Comparison of ENCODE assay signal across 9 cellular contexts in the genomic region with DNA sequence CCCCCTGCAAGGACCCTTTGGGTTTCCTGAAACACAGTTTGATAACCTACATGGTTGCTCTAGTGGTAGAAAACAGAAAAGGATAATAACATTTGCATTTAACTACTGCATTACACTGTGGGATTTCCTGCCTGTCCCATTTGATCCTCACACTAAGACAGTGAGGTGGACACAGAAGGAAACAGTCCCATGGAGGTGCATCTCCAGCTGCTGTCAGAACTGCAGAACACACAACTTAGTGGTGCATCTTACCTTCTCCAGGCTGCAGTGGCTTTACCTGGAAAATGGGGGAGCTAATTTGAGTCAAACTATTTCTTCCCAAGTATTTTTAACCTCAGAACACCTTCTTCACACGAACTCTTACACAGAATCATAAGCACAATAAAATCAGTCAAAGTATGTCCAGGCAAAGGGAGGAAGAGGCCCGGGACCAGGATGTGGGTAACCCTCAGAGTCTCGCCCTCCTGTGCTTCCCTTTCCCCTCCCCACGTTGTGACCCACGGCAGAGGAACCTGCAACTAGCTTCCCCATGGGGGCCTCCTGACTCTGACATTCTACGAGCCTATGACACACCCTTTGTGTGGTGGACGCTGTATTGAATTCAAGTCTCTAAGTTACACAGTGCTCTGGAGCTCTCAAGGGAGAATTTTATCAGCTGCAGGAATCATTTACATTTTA. TPM values are rescaled to one million over a fixed set of nuclear protein-coding genes. Genes with fewer than 3 reads are reported as not detected.
DNase-seq lines count a peak whose midpoint lies in the region; ATAC-seq and TF ChIP-seq lines count a peak whose summit lies in the region.
"Had no signal": no experiment of that assay in that cellular context is flagged by ENCODE, and none has a peak within 500 bp of the region (broad histone marks: within the 10 kb centered on the region; RNA-seq: fewer than 3 reads in every experiment).

No MANE protein-coding gene starts in this region.

- TF ChIP-seq POLR2A in spleen (IDR thresholded peaks at IDR 0.05), result no peak

- intact Hi-C loops in spleen (cut with DNase I; ENCODE audit: low total_unique reads), result no loop called here

- H3K27ac ChIP-seq in spleen (no peak overlapping the region), hepatocyte (no peak overlapping the region)
- H3K27ac ChIP-seq: A549 had no signal

- peak; percentile 20 for DNase-seq in activated CD4-positive, alpha-beta T cell treated with anti-CD3 and anti-CD28 coated beads for 48 hours
- no peak for DNase-seq in activated CD4-positive, alpha-beta T cell treated with anti-CD3 and anti-CD28 coated beads for 1 hour
- DNase-seq in SKM-1 treated with dmso at 0.1 percent for 144 hours (lab: John Stamatoyannopoulos, UW; ENCODE audit: unreplicated experiment) (peak; percentile 95), spleen (peak; percentile 83), DMS79 treated with DMSO at 0.1 percent for 48 hours (lab: John Stamatoyannopoulos, UW) (no peak), DMS153 treated with DMSO at 0.1 percent for 48 hours (lab: John Stamatoyannopoulos, UW; ENCODE audit: unreplicated experiment) (no peak), hepatocyte (ENCODE audit: low spot score) (no peak)

- no peak overlapping the region for H2AFZ ChIP-seq in hepatocyte

- H3K27me3 ChIP-seq in spleen (replicated peaks in 1 of 7) (no peaks in the 10 kb centered on the region), hepatocyte (no peaks in the 10 kb centered on the region)

- peaks cover 9 to 23% (median 13%) of the 10 kb centered on the region in 6 donors for H3K4me1 ChIP-seq in spleen
- H3K4me1 ChIP-seq in hepatocyte (ENCODE audit: insufficient read depth), result no peaks in the 10 kb centered on the region

- 12 to 22% (median 16%) methylated on average over 7 of the region's 7 CpGs for WGBS in spleen, 5 donors
- 71% methylated on average over 7 of the region's 7 CpGs for WGBS in hepatocyte (ENCODE audit: low lambda C conversion rate, missing lambda C conversion rate)

- H3K4me2 ChIP-seq in hepatocyte, result no peak overlapping the region
- H3K4me2 ChIP-seq: A549 had no signal

- TF ChIP-seq CTCF in spleen (IDR thresholded peaks at IDR 0.05 in 8 of 11, conservative IDR thresholded peaks at IDR 0.05 in 3 of 11) (no peak), hepatocyte (IDR thresholded peaks at IDR 0.05; ENCODE audit: poor library complexity) (no peak)

- H3K9me2 ChIP-seq in hepatocyte (replicated peaks; ENCODE audit: insufficient read depth), result no peaks in the 10 kb centered on the region

- peak; percentile 74 for ATAC-seq in HG02852 (IDR thresholded peaks at IDR 0.05; ENCODE audit: unreplicated experiment)
- ATAC-seq: A549 had no signal

- peaks cover 0 to 35% (median 5%) of the 10 kb centered on the region in 6 donors for H3K36me3 ChIP-seq in spleen
- no peaks in the 10 kb centered on the region for H3K36me3 ChIP-seq in hepatocyte (replicated peaks; ENCODE audit: insufficient read depth, low read depth)

- peaks cover 0 to 3% (median 0%) of the 10 kb centered on the region in 8 donors for H3K9me3 ChIP-seq in spleen
- no peaks in the 10 kb centered on the region for H3K9me3 ChIP-seq in hepatocyte (ENCODE audit: low read depth)
- H3K9me3 ChIP-seq: A549 had no signal

- H4K20me1 ChIP-seq in hepatocyte (ENCODE audit: insufficient read depth, poor library complexity, severe bottlenecking), result no peaks in the 10 kb centered on the region

- H3K4me3 ChIP-seq in spleen (no peak overlapping the region), hepatocyte (no peak overlapping the region)
- H3K4me3 ChIP-seq: A549 had no signal

- peaks cover 22% of the 10 kb centered on the region for H3K79me2 ChIP-seq in hepatocyte

RNA-seq across cellular contexts. Expression of a gene that starts 33.7 kb away (rescaled TPM):
- total RNA-seq in spleen, result 10 to 100 TPM; 14.4 to 27.8 (median 20.5) TPM
- 10 to 100 TPM in 1 of 3 donors, 1 to 10 TPM in 2; 5.4 to 11.9 (median 6.4) TPM for polyA plus RNA-seq in spleen
- total RNA-seq in hepatocyte, result 71.2 and 73.5 TPM in 2 replicates
- polyA plus RNA-seq in hepatocyte, result 36.7 and 47.1 TPM in 2 replicates

Comparison
In these comparisons a context has a peak if more than half of its experiments do, and no peak if none do; other contexts are left out.
1. DNase-seq: peak in activated CD4-positive, alpha-beta T cell treated with anti-CD3 and anti-CD28 coated beads for 48 hours (single experiment), SKM-1 treated with dmso at 0.1 percent for 144 hours (single experiment) and spleen (single experiment); none in activated CD4-positive, alpha-beta T cell treated with anti-CD3 and anti-CD28 coated beads for 1 hour (single experiment), DMS79 treated with DMSO at 0.1 percent for 48 hours (single experiment), DMS153 treated with DMSO at 0.1 percent for 48 hours (single experiment) and hepatocyte (single experiment).